ENCODE assay signal across 8 cellular contexts in genomic region chr12:6825398-6826124, GRCh38. TPM values are rescaled to one million over a fixed set of nuclear protein-coding genes. Genes with fewer than 3 reads are reported as not detected.
DNase-seq lines count a peak whose midpoint lies in the region; ATAC-seq and TF ChIP-seq lines count a peak whose summit lies in the region.

No MANE protein-coding gene starts in this region.

- peaks cover 5% of the 10 kb centered on the region; the same call in 1 of the 2 replicates for H3K4me1 ChIP-seq in PC-3 (ENCODE audit: insufficient read depth, low read length)

- H3K36me3 ChIP-seq in PC-3 (ENCODE audit: low read depth, low read length) = no peaks in the 10 kb centered on the region

- H3K4me2 ChIP-seq in PC-3 (ENCODE audit: low read length) = peak overlapping the region; percentile 82

- peaks cover 4% of the 10 kb centered on the region for H3K36me3 Mint-ChIP-seq in nephron (ENCODE audit: low read depth)
- no peaks in the 10 kb centered on the region for H3K36me3 Mint-ChIP-seq in stimulated activated naive B cell treated with anti-CD40 and anti-IgM and Interleukin-4, amounts not matched to agents 10 μg/mL and 1 μg/mL and 100 μg/mL, for 72 hours

- H4K20me1 ChIP-seq in PC-3 (ENCODE audit: low read length) = no peaks in the 10 kb centered on the region

- peak overlapping the region; percentile 70 to 78 (median 73) for H3K4me3 Mint-ChIP-seq in nephron
- H3K4me3 Mint-ChIP-seq in stimulated activated naive B cell treated with anti-CD40 and anti-IgM and Interleukin-4, amounts not matched to agents 10 μg/mL and 1 μg/mL and 100 μg/mL, for 72 hours = no peak overlapping the region

- no peaks in the 10 kb centered on the region for H3K9me3 ChIP-seq in PC-3 (ENCODE audit: low read length)

- H3K27ac Mint-ChIP-seq in nephron = peak overlapping the region; percentile 54 to 84 (median 73)
- H3K27ac Mint-ChIP-seq in stimulated activated naive B cell treated with anti-CD40 and anti-IgM and Interleukin-4, amounts not matched to agents 10 μg/mL and 1 μg/mL and 100 μg/mL, for 72 hours = no peak overlapping the region

- no peaks in the 10 kb centered on the region for H3F3A ChIP-seq in PC-3 (ENCODE audit: low read length, unreplicated experiment)

- BruUV-seq in PC-3 (replicated peaks; lab: Mats Ljungman, UMichigan) = no TSS peak

- H3K4me3 ChIP-seq in Jurkat, Clone E6-1 (ENCODE audit: low read length) = no peak overlapping the region
- H3K4me3 ChIP-seq in PC-3 (ENCODE audit: low read length) = peak overlapping the region; percentile 51; the same call in 1 of the 2 replicates

- H3K4me1 Mint-ChIP-seq in nephron = peaks cover 54% of the 10 kb centered on the region
- H3K4me1 Mint-ChIP-seq in stimulated activated naive B cell treated with anti-CD40 and anti-IgM and Interleukin-4, amounts not matched to agents 10 μg/mL and 1 μg/mL and 100 μg/mL, for 72 hours = peaks cover 33 to 46% of the 10 kb centered on the region in 2 donors

- TF ChIP-seq CTCF in PC-3 (conservative IDR thresholded peaks at IDR 0.05; ENCODE audit: low read depth, low read length) = peak; percentile 79
- peak; percentile 85 to 92 (median 90) for TF ChIP-seq CTCF in nephron (IDR thresholded peaks at IDR 0.05; ENCODE audit: unreplicated experiment in 3 of 3)

- peak; percentile 86 for DNase-seq in Daoy (ENCODE audit: low read depth)
- DNase-seq in Jurkat, Clone E6-1 (ENCODE audit: low read depth, low spot score) = peak; percentile 45
- peak; percentile 84 for DNase-seq in PC-3
- DNase-seq in activated T-helper 1 cell treated with Interleukin-2 at 50 U/mL for 16 hours (ENCODE audit: low read depth) = peak; percentile 68
- DNase-seq in fibroblast of peridontal ligament (ENCODE audit: extremely low read depth) = peak; percentile 87
- peak; percentile 66 for DNase-seq in stimulated activated naive B cell treated with anti-CD40 and anti-IgM and Interleukin-4, amounts not matched to agents 10 μg/mL and 1 μg/mL and 100 μg/mL, for 72 hours

- H3K9me3 Mint-ChIP-seq in nephron = no peaks in the 10 kb centered on the region
- H3K9me3 Mint-ChIP-seq in stimulated activated naive B cell treated with anti-CD40 and anti-IgM and Interleukin-4, amounts not matched to agents 10 μg/mL and 1 μg/mL and 100 μg/mL, for 72 hours = no peaks in the 10 kb centered on the region

- no peaks in the 10 kb centered on the region for H3K9me2 ChIP-seq in PC-3 (replicated peaks; ENCODE audit: low read length)

- H3K79me2 ChIP-seq in PC-3 (ENCODE audit: low read length) = no peaks in the 10 kb centered on the region

- H3K27me3 ChIP-seq in PC-3 (ENCODE audit: low read length) = no peaks in the 10 kb centered on the region

- peak overlapping the region; percentile 82 for H2AFZ ChIP-seq in PC-3 (ENCODE audit: low read length)

- no peak overlapping the region for H3K9ac ChIP-seq in PC-3 (ENCODE audit: low read length)

- CTCF ChIA-PET in PC-3 (lab: Charles Lee) = no interaction called here

- POLR2A ChIA-PET in PC-3 (lab: Charles Lee; ENCODE audit: unreplicated experiment) = no interaction called here

- intact Hi-C loops in PC-3 (cut with micrococcal nuclease) = loop anchor here (1.0 kb wide), 2 partner anchors 72 to 90 kb away; partner anchors contain the start of gene MLF2

- peak; percentile 83 for ATAC-seq in PC-3
- ATAC-seq in stimulated activated naive B cell treated with anti-CD40 and anti-IgM and Interleukin-4, amounts not matched to agents 10 μg/mL and 1 μg/mL and 100 μg/mL, for 72 hours (replicated peaks) = peak; percentile 81
- no peak for ATAC-seq in GM19351 (IDR thresholded peaks at IDR 0.05; ENCODE audit: unreplicated experiment)

- H3K27me3 Mint-ChIP-seq in nephron (ENCODE audit: low read depth) = peaks cover 3% of the 10 kb centered on the region
- peaks cover 85 to 94% of the 10 kb centered on the region in 2 donors for H3K27me3 Mint-ChIP-seq in stimulated activated naive B cell treated with anti-CD40 and anti-IgM and Interleukin-4, amounts not matched to agents 10 μg/mL and 1 μg/mL and 100 μg/mL, for 72 hours

- no peak overlapping the region for H3K27ac ChIP-seq in PC-3 (ENCODE audit: low read length)

RNA-seq across cellular contexts. Expression of gene P3H3, which starts 2.6 kb away (rescaled TPM):
- total RNA-seq in Daoy (2014; rRNA removed; shearing (Covaris generic)) = 24.1 and 24.8 TPM in 2 replicates
- polyA plus RNA-seq in Jurkat, Clone E6-1 (2012; ENCODE audit: insufficient read depth, insufficient read length) = 7.4 TPM
- total RNA-seq in PC-3 (2014; rRNA removed) = 9.3 and 24.4 TPM in 2 replicates

RNA-seq across cellular contexts. Expression of gene GPR162, which starts 3.9 kb away (rescaled TPM):
- total RNA-seq in Daoy (2014; rRNA removed; shearing (Covaris generic)) = 0.74 and 0.92 TPM in 2 replicates
- 3.3 TPM for polyA plus RNA-seq in Jurkat, Clone E6-1 (2012; ENCODE audit: insufficient read depth, insufficient read length)
- total RNA-seq in PC-3 (2014; rRNA removed) = not detected in 2 replicates

RNA-seq across cellular contexts. Expression of gene GNB3, which starts 15.2 kb away (rescaled TPM):
- total RNA-seq in Daoy (2014; rRNA removed; shearing (Covaris generic)) = 0.71 and 1.4 TPM in 2 replicates
- 6.6 TPM for polyA plus RNA-seq in Jurkat, Clone E6-1 (2012; ENCODE audit: insufficient read depth, insufficient read length)
- total RNA-seq in PC-3 (2014; rRNA removed) = 1.8 TPM in 1 of 2 replicates, not detected in the other

RNA-seq across cellular contexts. Expression of gene CDCA3, which starts 25.5 kb away (rescaled TPM):
- 107 TPM in 2 replicates for total RNA-seq in Daoy (2014; rRNA removed; shearing (Covaris generic))
- 103 TPM for polyA plus RNA-seq in Jurkat, Clone E6-1 (2012; ENCODE audit: insufficient read depth, insufficient read length)
- total RNA-seq in PC-3 (2014; rRNA removed) = 52.1 and 92.0 TPM in 2 replicates

RNA-seq across cellular contexts. Expression of gene USP5, which starts 26.4 kb away (rescaled TPM):
- total RNA-seq in Daoy (2014; rRNA removed; shearing (Covaris generic)) = 134 and 140 TPM in 2 replicates
- 50.6 TPM for polyA plus RNA-seq in Jurkat, Clone E6-1 (2012; ENCODE audit: insufficient read depth, insufficient read length)
- total RNA-seq in PC-3 (2014; rRNA removed) = 107 and 113 TPM in 2 replicates

Comparison
In these comparisons a context has a peak if more than half of its experiments do, and no peak if none do; other contexts are left out.
1. H3K4me3 Mint-ChIP-seq: peak in nephron (3 of 3); none in stimulated activated naive B cell treated with anti-CD40 and anti-IgM and Interleukin-4, amounts not matched to agents 10 μg/mL and 1 μg/mL and 100 μg/mL, for 72 hours (0 of 2).
2. Peak in every context shown above with its lines, with median percentiles within 50 percentile points of each other: DNase-seq.